ENCODE assay signal across 9 cellular contexts in genomic region chr17:60941028-60941427, GRCh38.
A peak's percentile ranks its signal among the peaks of the same experiment; 100 is the strongest.
DNase-seq lines count a peak whose midpoint lies in the region; ATAC-seq lines count a peak whose summit lies in the region.
"Had no signal": no experiment of that assay in that cellular context is flagged by ENCODE, and none has a peak within 500 bp of the region (broad histone marks: within the 10 kb centered on the region; RNA-seq: fewer than 3 reads in every experiment).

No MANE protein-coding gene starts in this region.

- H3K4me2 ChIP-seq in BLaER1 treated with 17β-estradiol and CSF1 and Interleukin-3, amounts not matched to agents 10 nM and 100 nM, result peak overlapping the region; percentile 35 to 74 (median 59)
- H3K4me2 ChIP-seq: SK-N-SH had no signal

- H3K4me1 ChIP-seq in BLaER1 treated with 17β-estradiol and CSF1 and Interleukin-3, amounts not matched to agents 10 nM and 100 nM, result peaks cover 6 to 26% (median 11%) of the 10 kb centered on the region in 10 experiments
- H3K4me1 ChIP-seq in SJSA1 (replicated peaks), result peaks cover 14% of the 10 kb centered on the region

- H3K27ac ChIP-seq in BLaER1 treated with 17β-estradiol and CSF1 and Interleukin-3, amounts not matched to agents 10 nM and 100 nM, result peak overlapping the region in 3 of 11 experiments; percentile 9 to 44 (median 34); a peak in 5 of 22 replicates
- peak overlapping the region; percentile 11; the same call in 1 of the 2 replicates for H3K27ac ChIP-seq in SJSA1

- no peaks in the 10 kb centered on the region for H3K27me3 ChIP-seq in BLaER1 treated with 17β-estradiol and CSF1 and Interleukin-3, amounts not matched to agents 10 nM and 100 nM
- H3K27me3 ChIP-seq in SJSA1 (replicated peaks), result no peaks in the 10 kb centered on the region

- peak overlapping the region in 1 of 11 experiments; percentile 37; a peak in 2 of 22 replicates for H3K9ac ChIP-seq in BLaER1 treated with 17β-estradiol and CSF1 and Interleukin-3, amounts not matched to agents 10 nM and 100 nM
- H3K9ac ChIP-seq: SK-N-SH had no signal

- no peaks in the 10 kb centered on the region for H4K20me1 ChIP-seq in BLaER1 treated with 17β-estradiol and CSF1 and Interleukin-3, amounts not matched to agents 10 nM and 100 nM

- ATAC-seq in GM18909 (IDR thresholded peaks at IDR 0.05; ENCODE audit: poor library complexity, unreplicated experiment) (no peak), HG03457 (IDR thresholded peaks at IDR 0.05; ENCODE audit: unreplicated experiment) (no peak), HG02870 (IDR thresholded peaks at IDR 0.05; ENCODE audit: unreplicated experiment) (no peak), HG02884 (IDR thresholded peaks at IDR 0.05; ENCODE audit: unreplicated experiment) (no peak)

- H3K9me3 ChIP-seq in BLaER1 treated with 17β-estradiol and CSF1 and Interleukin-3, amounts not matched to agents 10 nM and 100 nM (replicated peaks in 1 of 11), result no peaks in the 10 kb centered on the region
- H3K9me3 ChIP-seq in SJSA1 (replicated peaks), result no peaks in the 10 kb centered on the region
- H3K9me3 ChIP-seq: SK-N-SH had no signal

- H3K36me3 ChIP-seq in BLaER1 treated with 17β-estradiol and CSF1 and Interleukin-3, amounts not matched to agents 10 nM and 100 nM, result no peaks in the 10 kb centered on the region
- no peaks in the 10 kb centered on the region for H3K36me3 ChIP-seq in SJSA1

- DNase-seq in SJSA1 (ENCODE audit: low read depth in 1 of 2, low spot score in 2 of 2), result peak in 1 of 2 experiments; percentile 64
- DNase-seq in fibroblast of the conjunctiva (ENCODE audit: low read depth), result peak; percentile 9
- peak; percentile 18 for DNase-seq in pons (ENCODE audit: low spot score)
- DNase-seq: SK-N-SH had no signal

- peak overlapping the region in 1 of 10 experiments; percentile 31; a peak in 1 of 20 replicates for H3K4me3 ChIP-seq in BLaER1 treated with 17β-estradiol and CSF1 and Interleukin-3, amounts not matched to agents 10 nM and 100 nM
- no peak overlapping the region for H3K4me3 ChIP-seq in SJSA1
